Comparison of ENCODE assay signal across 12 cellular contexts in genomic region chr5:84450617-84451414, GRCh38.
DNase-seq lines count a peak whose midpoint lies in the region; ATAC-seq and TF ChIP-seq lines count a peak whose summit lies in the region.
"Had no signal": no experiment of that assay in that cellular context is flagged by ENCODE, and none has a peak within 500 bp of the region (broad histone marks: within the 10 kb centered on the region; RNA-seq: fewer than 3 reads in every experiment).

No MANE protein-coding gene starts in this region.

- H3K9me3 Mint-ChIP-seq in MCF 10A (ENCODE audit: unreplicated experiment), result no peaks in the 10 kb centered on the region
- peaks cover 20% of the 10 kb centered on the region for H3K9me3 Mint-ChIP-seq in activated naive CD8-positive, alpha-beta T cell treated with anti-CD3 and anti-CD28 coated beads, Interleukin-2, amount 50 U/mL, for 24 hours
- H3K9me3 Mint-ChIP-seq in CD8-positive, alpha-beta T cell, result peaks cover 7% of the 10 kb centered on the region
- H3K9me3 Mint-ChIP-seq: activated T-helper 17 cell treated with anti-CD3 and anti-CD28 coated beads, Interleukin-2, amount 50 U/mL, for 72 hours had no signal

- H3K4me2 ChIP-seq in PC-9, result no peak overlapping the region

- H2AFZ ChIP-seq in PC-9, result no peak overlapping the region

- POLR2A ChIA-PET in MCF 10A (lab: Yijun Ruan, JAX) (no interaction called here), PC-9 (lab: Charles Lee; ENCODE audit: unreplicated experiment) (interaction anchor here (0.6 kb wide), 1 partner anchor 745 kb away, joined by 3 read pairs; no protein-coding TSS in a partner anchor)
- POLR2A ChIA-PET in CD8-positive, alpha-beta T cell (lab: Charles Lee), result no interaction called here

- TF ChIP-seq POLR2A in breast epithelium (IDR thresholded peaks at IDR 0.05), result no peak
- TF ChIP-seq POLR2A in transverse colon (IDR thresholded peaks at IDR 0.05), result no peak

- intact Hi-C loops in MCF 10A (cut with micrococcal nuclease) (loop anchor here (1.0 to 5.0 kb wide), 2 partner anchors 176 to 734 kb away; no protein-coding TSS in a partner anchor), breast epithelium (cut with DNase I; ENCODE audit: low total_unique reads) (no loop called here), PC-9 (cut with micrococcal nuclease; ENCODE audit: unreplicated experiment) (no loop called here), transverse colon (cut with DNase I; ENCODE audit: low total_unique reads) (no loop called here)
- intact Hi-C loops in CD8-positive, alpha-beta T cell (cut with DNase I, micrococcal nuclease), result no loop called here

- CTCF ChIA-PET in MCF 10A (lab: Yijun Ruan, JAX), result interaction anchor here (0.5 to 1.6 kb wide), 13 partner anchors 9 to 187 kb away, joined by 3 to 8 read pairs (median 4); no protein-coding TSS in a partner anchor
- CTCF ChIA-PET in PC-9 (lab: Charles Lee), result no interaction called here
- CTCF ChIA-PET in CD8-positive, alpha-beta T cell (lab: Charles Lee), result no interaction called here

- no peaks in the 10 kb centered on the region; the same call in 1 of the 2 replicates for H3K9me2 ChIP-seq in PC-9 (ENCODE audit: insufficient read depth)

- no peaks in the 10 kb centered on the region for H3K36me3 ChIP-seq in breast epithelium
- no peaks in the 10 kb centered on the region for H3K36me3 ChIP-seq in PC-9 (ENCODE audit: low read depth)
- no peaks in the 10 kb centered on the region for H3K36me3 ChIP-seq in transverse colon
- H3K36me3 ChIP-seq in CD8-positive, alpha-beta T cell (ENCODE audit: insufficient read depth, low read length), result no peaks in the 10 kb centered on the region
- H3K36me3 ChIP-seq: neutrophil had no signal

- BruUV-seq in MCF 10A (replicated peaks; lab: Mats Ljungman, UMichigan) (no TSS peak), PC-9 (replicated peaks; lab: Mats Ljungman, UMichigan) (no TSS peak)

- TF ChIP-seq CTCF in MCF 10A (IDR thresholded peaks at IDR 0.05; ENCODE audit: unreplicated experiment) (peak; percentile 23), breast epithelium (IDR thresholded peaks at IDR 0.05) (no peak), PC-9 (conservative IDR thresholded peaks at IDR 0.05) (peak; percentile 61), fibroblast of pulmonary artery (IDR thresholded peaks at IDR 0.05; ENCODE audit: low read length, missing control alignments) (peak; percentile 51), transverse colon (IDR thresholded peaks at IDR 0.05) (peak in 4 of 5 experiments; percentile 35 to 48 (median 36))
- no peak for TF ChIP-seq CTCF in CD8-positive, alpha-beta T cell (IDR thresholded peaks at IDR 0.05)

- H3K27me3 ChIP-seq in breast epithelium (no peaks in the 10 kb centered on the region), PC-9 (ENCODE audit: insufficient read depth, low read depth) (no peaks in the 10 kb centered on the region), transverse colon (no peaks in the 10 kb centered on the region)
- H3K27me3 ChIP-seq in CD8-positive, alpha-beta T cell (ENCODE audit: insufficient read depth, low read length), result no peaks in the 10 kb centered on the region
- H3K27me3 ChIP-seq: neutrophil had no signal

- 83 to 89% methylated on average over 2 of the region's 2 CpGs for WGBS in transverse colon (ENCODE audit: low coverage in 1 of 2), 2 donors

- H3K9me3 ChIP-seq in breast epithelium (peaks cover 6 to 12% of the 10 kb centered on the region in 2 donors), PC-9 (ENCODE audit: insufficient read depth, low read depth) (no peaks in the 10 kb centered on the region; the same call in 1 of the 2 replicates), transverse colon (peaks cover 0 to 8% of the 10 kb centered on the region in 2 donors)
- H3K9me3 ChIP-seq in CD8-positive, alpha-beta T cell (ENCODE audit: low read length), result no peaks in the 10 kb centered on the region
- H3K9me3 ChIP-seq: neutrophil had no signal

- no peak for TF ChIP-seq EP300 in transverse colon (IDR thresholded peaks at IDR 0.05; ENCODE audit: low read depth)

- H3K4me1 ChIP-seq in breast epithelium (no peaks in the 10 kb centered on the region), PC-9 (replicated peaks; ENCODE audit: insufficient read depth) (no peaks in the 10 kb centered on the region), transverse colon (no peaks in the 10 kb centered on the region)
- no peaks in the 10 kb centered on the region for H3K4me1 ChIP-seq in CD8-positive, alpha-beta T cell (ENCODE audit: insufficient read depth, low read length)

- H3K4me3 ChIP-seq in breast epithelium (no peak overlapping the region), PC-9 (no peak overlapping the region), fibroblast of pulmonary artery (replicated peaks; ENCODE audit: low read depth, low read length) (no peak overlapping the region), transverse colon (no peak overlapping the region)
- H3K4me3 ChIP-seq in CD8-positive, alpha-beta T cell (ENCODE audit: low read depth, low read length), result no peak overlapping the region

- DNase-seq in MCF 10A (ENCODE audit: unreplicated experiment), result peak; percentile 9
- no peak for DNase-seq in breast epithelium (ENCODE audit: low spot score in 2 of 2)
- DNase-seq in PC-9, result no peak
- peak; percentile 35 for DNase-seq in fibroblast of pulmonary artery (ENCODE audit: low read depth)
- no peak for DNase-seq in transverse colon
- no peak for DNase-seq in activated naive CD8-positive, alpha-beta T cell treated with anti-CD3 and anti-CD28 coated beads, Interleukin-2, amount 50 U/mL, for 24 hours
- no peak for DNase-seq in CD8-positive, alpha-beta T cell
- no peak for DNase-seq in hypothalamus (lab: John Stamatoyannopoulos, UW)
- DNase-seq: CD4-positive, alpha-beta T cell; NCI-H1092 treated with DMSO at 0.1 percent for 48 hours had no signal

- H3K27me3 Mint-ChIP-seq in MCF 10A (ENCODE audit: insufficient read depth, unreplicated experiment), result peaks cover 71% of the 10 kb centered on the region
- no peaks in the 10 kb centered on the region for H3K27me3 Mint-ChIP-seq in activated naive CD8-positive, alpha-beta T cell treated with anti-CD3 and anti-CD28 coated beads, Interleukin-2, amount 50 U/mL, for 24 hours
- no peaks in the 10 kb centered on the region for H3K27me3 Mint-ChIP-seq in CD8-positive, alpha-beta T cell (ENCODE audit: low read depth)
- H3K27me3 Mint-ChIP-seq: activated T-helper 17 cell treated with anti-CD3 and anti-CD28 coated beads, Interleukin-2, amount 50 U/mL, for 72 hours; CD4-positive, alpha-beta T cell had no signal

- no peak overlapping the region for H3K27ac Mint-ChIP-seq in MCF 10A (ENCODE audit: low read depth, unreplicated experiment)
- no peak overlapping the region for H3K27ac Mint-ChIP-seq in activated naive CD8-positive, alpha-beta T cell treated with anti-CD3 and anti-CD28 coated beads, Interleukin-2, amount 50 U/mL, for 24 hours
- no peak overlapping the region for H3K27ac Mint-ChIP-seq in CD8-positive, alpha-beta T cell
- H3K27ac Mint-ChIP-seq: activated T-helper 17 cell treated with anti-CD3 and anti-CD28 coated beads, Interleukin-2, amount 50 U/mL, for 72 hours; CD4-positive, alpha-beta T cell had no signal

- H3K27ac ChIP-seq in breast epithelium (no peak overlapping the region), PC-9 (no peak overlapping the region), transverse colon (no peak overlapping the region)
- no peak overlapping the region for H3K27ac ChIP-seq in CD8-positive, alpha-beta T cell (ENCODE audit: low read depth, low read length)
- H3K27ac ChIP-seq: neutrophil had no signal

- no peak for ATAC-seq in activated naive CD8-positive, alpha-beta T cell treated with anti-CD3 and anti-CD28 coated beads, Interleukin-2, amount 50 U/mL, for 24 hours
- no peak for ATAC-seq in CD8-positive, alpha-beta T cell
- ATAC-seq: activated T-helper 17 cell treated with anti-CD3 and anti-CD28 coated beads, Interleukin-2, amount 50 U/mL, for 72 hours had no signal

- H3K4me3 Mint-ChIP-seq in MCF 10A (ENCODE audit: unreplicated experiment), result no peak overlapping the region
- H3K4me3 Mint-ChIP-seq in activated naive CD8-positive, alpha-beta T cell treated with anti-CD3 and anti-CD28 coated beads, Interleukin-2, amount 50 U/mL, for 24 hours, result no peak overlapping the region
- no peak overlapping the region for H3K4me3 Mint-ChIP-seq in CD8-positive, alpha-beta T cell
- H3K4me3 Mint-ChIP-seq: activated T-helper 17 cell treated with anti-CD3 and anti-CD28 coated beads, Interleukin-2, amount 50 U/mL, for 72 hours; CD4-positive, alpha-beta T cell had no signal

- H3F3A ChIP-seq in PC-9 (ENCODE audit: insufficient read depth, low read depth), result no peaks in the 10 kb centered on the region

- in situ Hi-C loops in transverse colon (cut with MboI; ENCODE audit: low pct_ligation_motif_present in 1 of 4, low pct_unique_long_range_greater_than_20kb in 1 of 4, low sequenced_read_pairs in 3 of 4), result no loop called here

- peaks cover 5% of the 10 kb centered on the region for H3K36me3 Mint-ChIP-seq in MCF 10A (ENCODE audit: insufficient read depth, unreplicated experiment)
- H3K36me3 Mint-ChIP-seq in activated naive CD8-positive, alpha-beta T cell treated with anti-CD3 and anti-CD28 coated beads, Interleukin-2, amount 50 U/mL, for 24 hours (ENCODE audit: low read depth), result no peaks in the 10 kb centered on the region
- no peaks in the 10 kb centered on the region for H3K36me3 Mint-ChIP-seq in CD8-positive, alpha-beta T cell

- H4K20me1 ChIP-seq in PC-9 (ENCODE audit: insufficient read depth), result no peaks in the 10 kb centered on the region

- no peaks in the 10 kb centered on the region for H3K79me2 ChIP-seq in PC-9 (ENCODE audit: low read depth)

- H3K4me1 Mint-ChIP-seq in MCF 10A (ENCODE audit: insufficient read depth, unreplicated experiment), result no peaks in the 10 kb centered on the region
- no peaks in the 10 kb centered on the region for H3K4me1 Mint-ChIP-seq in activated naive CD8-positive, alpha-beta T cell treated with anti-CD3 and anti-CD28 coated beads, Interleukin-2, amount 50 U/mL, for 24 hours
- no peaks in the 10 kb centered on the region for H3K4me1 Mint-ChIP-seq in CD8-positive, alpha-beta T cell (ENCODE audit: low read depth)
- H3K4me1 Mint-ChIP-seq: activated T-helper 17 cell treated with anti-CD3 and anti-CD28 coated beads, Interleukin-2, amount 50 U/mL, for 72 hours had no signal

Comparison
In these comparisons a context has a peak if more than half of its experiments do, and no peak if none do; other contexts are left out.
1. DNase-seq: peak in MCF 10A (single experiment) and fibroblast of pulmonary artery (single experiment); none in breast epithelium (0 of 2), PC-9 (0 of 2), transverse colon (single experiment), activated naive CD8-positive, alpha-beta T cell treated with anti-CD3 and anti-CD28 coated beads, Interleukin-2, amount 50 U/mL, for 24 hours (single experiment), CD8-positive, alpha-beta T cell (0 of 7) and hypothalamus (0 of 51).
2. CTCF ChIP-seq: peak in MCF 10A (single experiment), PC-9 (single experiment), fibroblast of pulmonary artery (single experiment) and transverse colon (4 of 5); none in breast epithelium (0 of 3) and CD8-positive, alpha-beta T cell (single experiment).